ENCODE assay signal across 9 cellular contexts in genomic region chr2:27264253-27264752, GRCh38. TPM values are rescaled to one million over a fixed set of nuclear protein-coding genes. Genes with fewer than 3 reads are reported as not detected.
A peak's percentile ranks its signal among the peaks of the same experiment; 100 is the strongest.
DNase-seq lines count a peak whose midpoint lies in the region; ATAC-seq and TF ChIP-seq lines count a peak whose summit lies in the region.
"Had no signal": no experiment of that assay in that cellular context is flagged by ENCODE, and none has a peak within 500 bp of the region (broad histone marks: within the 10 kb centered on the region; RNA-seq: fewer than 3 reads in every experiment).

No MANE protein-coding gene starts in this region.

- no peak overlapping the region for H3K27ac ChIP-seq in iPS DF 6.9 (ENCODE audit: low read length)

- H3K4me1 Mint-ChIP-seq in activated CD8-positive, alpha-beta T cell treated with anti-CD3 and anti-CD28 coated beads for 36 hours (ENCODE audit: low read depth): peaks cover 24% of the 10 kb centered on the region
- H3K4me1 Mint-ChIP-seq in stimulated activated naive B cell treated with anti-CD40 and anti-IgM and Interleukin-4, amounts not matched to agents 10 μg/mL and 1 μg/mL and 100 μg/mL, for 72 hours: peaks cover 24 to 31% of the 10 kb centered on the region in 2 donors

- CTCF ChIA-PET in activated CD8-positive, alpha-beta T cell treated with anti-CD3 and anti-CD28 coated beads for 36 hours (lab: Charles Lee): interaction anchor here (0.7 to 5.5 kb wide), 10 partner anchors 9 to 177 kb away, joined by 3 to 76 read pairs (median 4); partner anchors contain the start of genes ABHD1 and TRIM54

- H3K27me3 Mint-ChIP-seq in activated CD8-positive, alpha-beta T cell treated with anti-CD3 and anti-CD28 coated beads for 36 hours: peaks cover 40% of the 10 kb centered on the region
- H3K27me3 Mint-ChIP-seq in stimulated activated naive B cell treated with anti-CD40 and anti-IgM and Interleukin-4, amounts not matched to agents 10 μg/mL and 1 μg/mL and 100 μg/mL, for 72 hours: peaks cover 44 to 48% of the 10 kb centered on the region in 2 donors

- POLR2A ChIA-PET in activated CD8-positive, alpha-beta T cell treated with anti-CD3 and anti-CD28 coated beads for 36 hours (lab: Charles Lee): interaction anchor here (1.0 to 1.6 kb wide), 6 partner anchors 13 to 53 kb away, joined by 3 to 7 read pairs (median 4); partner anchors contain the start of genes ATRAID and SLC5A6

- WGBS in iPS DF 6.9 (ENCODE audit: insufficient coverage, insufficient read length): no CpG with 5 or more reads among the region's 38 CpGs

- no peaks in the 10 kb centered on the region for H3K36me3 ChIP-seq in iPS DF 6.9 (ENCODE audit: control insufficient read depth, insufficient read depth, low read length)

- H3K9me3 Mint-ChIP-seq in activated CD8-positive, alpha-beta T cell treated with anti-CD3 and anti-CD28 coated beads for 36 hours: no peaks in the 10 kb centered on the region
- H3K9me3 Mint-ChIP-seq in stimulated activated naive B cell treated with anti-CD40 and anti-IgM and Interleukin-4, amounts not matched to agents 10 μg/mL and 1 μg/mL and 100 μg/mL, for 72 hours: no peaks in the 10 kb centered on the region

- H3K9me3 ChIP-seq in iPS DF 6.9 (ENCODE audit: control insufficient read depth, insufficient read depth, low read length): no peaks in the 10 kb centered on the region

- peak; percentile 13 to 38 for DNase-seq in NCI-H2081 (lab: John Stamatoyannopoulos, UW)
- DNase-seq in NCI-H2081 treated with DMSO at 0.1 percent for 48 hours (lab: John Stamatoyannopoulos, UW): no peak
- DNase-seq in activated CD8-positive, alpha-beta T cell treated with anti-CD3 and anti-CD28 coated beads for 36 hours: peak; percentile 28
- no peak for DNase-seq in iPS DF 6.9 (ENCODE audit: low read depth, low spot score)
- no peak for DNase-seq in stimulated activated naive B cell treated with anti-CD40 and anti-IgM and Interleukin-4, amounts not matched to agents 10 μg/mL and 1 μg/mL and 100 μg/mL, for 72 hours
- DNase-seq in RKO (ENCODE audit: low spot score): no peak
- DNase-seq in inferior parietal cortex (ENCODE audit: extremely low spot score): no peak

- peaks cover 4% of the 10 kb centered on the region; the same call in 1 of the 2 replicates for H3K4me1 ChIP-seq in iPS DF 6.9 (ENCODE audit: control insufficient read depth, insufficient read depth, low read length)

- intact Hi-C loops in activated CD8-positive, alpha-beta T cell treated with anti-CD3 and anti-CD28 coated beads for 36 hours (cut with micrococcal nuclease): no loop called here

- no peak for TF ChIP-seq CTCF in activated CD8-positive, alpha-beta T cell treated with anti-CD3 and anti-CD28 coated beads for 36 hours (IDR thresholded peaks at IDR 0.05)

- H3K27me3 ChIP-seq in iPS DF 6.9 (ENCODE audit: control insufficient read depth, insufficient read depth, low read length): peaks cover 40% of the 10 kb centered on the region

- peak overlapping the region; percentile 38; the same call in 1 of the 2 replicates for H3K4me3 ChIP-seq in iPS DF 6.9 (ENCODE audit: low read length)

- H3K27ac Mint-ChIP-seq in activated CD8-positive, alpha-beta T cell treated with anti-CD3 and anti-CD28 coated beads for 36 hours: no peak overlapping the region
- H3K27ac Mint-ChIP-seq in stimulated activated naive B cell treated with anti-CD40 and anti-IgM and Interleukin-4, amounts not matched to agents 10 μg/mL and 1 μg/mL and 100 μg/mL, for 72 hours: no peak overlapping the region

- H3K36me3 Mint-ChIP-seq in activated CD8-positive, alpha-beta T cell treated with anti-CD3 and anti-CD28 coated beads for 36 hours (ENCODE audit: low read depth): no peaks in the 10 kb centered on the region
- peaks cover 2 to 3% of the 10 kb centered on the region in 2 donors for H3K36me3 Mint-ChIP-seq in stimulated activated naive B cell treated with anti-CD40 and anti-IgM and Interleukin-4, amounts not matched to agents 10 μg/mL and 1 μg/mL and 100 μg/mL, for 72 hours

- H3K4me3 Mint-ChIP-seq in activated CD8-positive, alpha-beta T cell treated with anti-CD3 and anti-CD28 coated beads for 36 hours: peak overlapping the region; percentile 66
- peak overlapping the region; percentile 86 to 93 for H3K4me3 Mint-ChIP-seq in stimulated activated naive B cell treated with anti-CD40 and anti-IgM and Interleukin-4, amounts not matched to agents 10 μg/mL and 1 μg/mL and 100 μg/mL, for 72 hours

- ATAC-seq in activated CD8-positive, alpha-beta T cell treated with anti-CD3 and anti-CD28 coated beads for 36 hours: peak; percentile 26
- peak; percentile 51 to 53 for ATAC-seq in stimulated activated naive B cell treated with anti-CD40 and anti-IgM and Interleukin-4, amounts not matched to agents 10 μg/mL and 1 μg/mL and 100 μg/mL, for 72 hours (replicated peaks)
- ATAC-seq in HG02938 (IDR thresholded peaks at IDR 0.05; ENCODE audit: unreplicated experiment): no peak

RNA-seq across cellular contexts. Expression of gene SLC30A3, which starts 1.5 kb away (rescaled TPM):
- under 1 TPM; 0.32 to 0.43 TPM for total RNA-seq in activated CD8-positive, alpha-beta T cell treated with anti-CD3 and anti-CD28 coated beads for 36 hours
- total RNA-seq: subcutaneous adipose tissue had no signal

RNA-seq across cellular contexts. Expression of gene DNAJC5G, which starts 10.9 kb away (rescaled TPM):
- not detected for total RNA-seq in activated CD8-positive, alpha-beta T cell treated with anti-CD3 and anti-CD28 coated beads for 36 hours

RNA-seq across cellular contexts. Expression of gene TRIM54, which starts 17.9 kb away (rescaled TPM):
- total RNA-seq in activated CD8-positive, alpha-beta T cell treated with anti-CD3 and anti-CD28 coated beads for 36 hours: under 1 TPM; 0.16 to 0.23 TPM

RNA-seq across cellular contexts. Expression of gene UCN, which starts 43.9 kb away (rescaled TPM):
- total RNA-seq in activated CD8-positive, alpha-beta T cell treated with anti-CD3 and anti-CD28 coated beads for 36 hours: 1 to 10 TPM; 2.5 to 2.7 TPM

RNA-seq across cellular contexts. Expression of gene CAD, which starts 47.1 kb away (rescaled TPM):
- total RNA-seq in activated CD8-positive, alpha-beta T cell treated with anti-CD3 and anti-CD28 coated beads for 36 hours: 100 to 1,000 TPM; 125 to 127 TPM

Comparison
In these comparisons a context has a peak if more than half of its experiments do, and no peak if none do; other contexts are left out.
1. DNase-seq: peak in NCI-H2081 (2 of 2) and activated CD8-positive, alpha-beta T cell treated with anti-CD3 and anti-CD28 coated beads for 36 hours (single experiment); none in NCI-H2081 treated with DMSO at 0.1 percent for 48 hours (single experiment), iPS DF 6.9 (single experiment), stimulated activated naive B cell treated with anti-CD40 and anti-IgM and Interleukin-4, amounts not matched to agents 10 μg/mL and 1 μg/mL and 100 μg/mL, for 72 hours (single experiment), RKO (single experiment) and inferior parietal cortex (single experiment).